ENCODE assay signal across 9 cellular contexts in the genomic region with DNA sequence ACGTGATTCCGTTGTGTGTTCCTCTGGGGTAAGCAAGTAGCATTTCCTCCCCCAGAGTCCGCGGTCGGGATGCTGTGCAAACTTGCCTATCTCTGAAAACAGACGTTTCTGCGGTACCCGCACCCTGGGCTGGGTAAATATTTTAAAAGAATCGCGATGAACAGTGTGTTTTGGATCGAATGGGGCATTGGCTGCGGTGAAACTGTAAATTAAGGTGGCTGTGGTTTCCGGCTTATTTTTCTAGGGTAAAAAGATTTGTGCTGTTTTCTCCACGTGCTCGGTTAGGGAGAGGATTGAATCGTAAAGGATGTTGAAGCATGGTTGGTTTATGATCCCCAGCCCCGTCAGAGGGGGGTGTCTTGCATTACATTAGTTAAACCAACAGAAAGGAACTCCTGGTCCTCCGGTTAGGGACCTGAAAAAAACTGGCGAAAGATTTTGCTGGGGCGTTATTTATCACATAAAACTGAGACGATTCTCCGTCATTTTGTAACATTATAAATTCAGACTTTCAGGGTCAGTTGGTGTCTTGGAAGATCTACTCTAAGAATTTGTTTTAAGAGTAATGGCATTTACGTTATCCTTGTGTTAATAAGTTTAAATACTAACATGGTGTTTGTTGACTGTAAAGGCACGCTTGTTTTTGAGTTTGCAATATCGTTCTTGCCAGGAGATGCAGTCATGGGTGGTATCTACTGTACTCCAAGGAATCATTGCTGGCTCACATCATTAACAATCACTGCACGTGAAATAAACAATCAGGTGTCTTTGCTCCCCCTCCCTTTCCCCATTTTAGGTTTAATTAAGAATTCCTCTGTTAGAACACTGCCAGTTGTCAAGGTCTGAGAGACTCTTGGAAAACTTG. TPM values are rescaled to one million over a fixed set of nuclear protein-coding genes. Genes with fewer than 3 reads are reported as not detected.
A peak's percentile ranks its signal among the peaks of the same experiment; 100 is the strongest.
DNase-seq lines count a peak whose midpoint lies in the region; ATAC-seq and TF ChIP-seq lines count a peak whose summit lies in the region.
"Had no signal": no experiment of that assay in that cellular context is flagged by ENCODE, and none has a peak within 500 bp of the region (broad histone marks: within the 10 kb centered on the region; RNA-seq: fewer than 3 reads in every experiment).

No MANE protein-coding gene starts in this region.

- H3K14ac ChIP-seq in H9 (ENCODE audit: insufficient read depth, low read length): no peak overlapping the region

- peak overlapping the region; percentile 66 for H3K4me3 Mint-ChIP-seq in CD4-positive, alpha-beta T cell
- H3K4me3 Mint-ChIP-seq in H9: peak overlapping the region; percentile 69 to 88
- H3K4me3 Mint-ChIP-seq in activated T-helper 17 cell treated with anti-CD3 and anti-CD28 coated beads, Interleukin-2, amount 50 U/mL, for 72 hours: peak overlapping the region; percentile 71
- peak overlapping the region; percentile 82 to 93 (median 89) for H3K4me3 Mint-ChIP-seq in immature natural killer cell

- H3K79me1 ChIP-seq in H9 (ENCODE audit: insufficient read depth, low read depth, low read length, poor library complexity, severe bottlenecking): no peaks in the 10 kb centered on the region

- H3K79me2 ChIP-seq in H9 (ENCODE audit: insufficient read depth, low read length): no peaks in the 10 kb centered on the region

- no peak overlapping the region for H3T11ph ChIP-seq in H9 (ENCODE audit: low read length)

- H3K27ac Mint-ChIP-seq in CD4-positive, alpha-beta T cell: no peak overlapping the region
- H3K27ac Mint-ChIP-seq in H9 (peak overlapping the region in 2 of 3 experiments; percentile 50 to 83; a peak in 3 of 7 replicates), immature natural killer cell (peak overlapping the region in 2 of 6 donors; percentile 2 to 66)
- H3K27ac Mint-ChIP-seq in activated T-helper 17 cell treated with anti-CD3 and anti-CD28 coated beads, Interleukin-2, amount 50 U/mL, for 72 hours: no peak overlapping the region

- no peaks in the 10 kb centered on the region for H3K9me3 Mint-ChIP-seq in CD4-positive, alpha-beta T cell
- peaks cover 0 to 3% of the 10 kb centered on the region in 2 experiments; a peak in 1 of 5 replicates for H3K9me3 Mint-ChIP-seq in H9
- H3K9me3 Mint-ChIP-seq in activated T-helper 17 cell treated with anti-CD3 and anti-CD28 coated beads, Interleukin-2, amount 50 U/mL, for 72 hours: no peaks in the 10 kb centered on the region
- H3K9me3 Mint-ChIP-seq in immature natural killer cell: peaks cover 0 to 7% (median 1%) of the 10 kb centered on the region in 6 donors

- ATAC-seq in CD4-positive, alpha-beta T cell (ENCODE audit: poor library complexity): peak; percentile 21
- ATAC-seq in activated T-helper 17 cell treated with anti-CD3 and anti-CD28 coated beads, Interleukin-2, amount 50 U/mL, for 72 hours (replicated peaks): no peak
- no peak for ATAC-seq in HG03457 (IDR thresholded peaks at IDR 0.05; ENCODE audit: unreplicated experiment)

- H3K4me1 Mint-ChIP-seq in CD4-positive, alpha-beta T cell (ENCODE audit: low read depth): peaks cover 15% of the 10 kb centered on the region
- peaks cover 47% of the 10 kb centered on the region in 2 experiments for H3K4me1 Mint-ChIP-seq in H9
- H3K4me1 Mint-ChIP-seq in activated T-helper 17 cell treated with anti-CD3 and anti-CD28 coated beads, Interleukin-2, amount 50 U/mL, for 72 hours: peaks cover 13% of the 10 kb centered on the region
- H3K4me1 Mint-ChIP-seq in immature natural killer cell: peaks cover 21 to 33% of the 10 kb centered on the region in 2 donors

- H2AFZ ChIP-seq in H9 (ENCODE audit: low read length): no peak overlapping the region

- H2AK5ac ChIP-seq in H9 (ENCODE audit: insufficient read length, low read length): no peak overlapping the region

- peaks cover 59% of the 10 kb centered on the region for H3K27me3 Mint-ChIP-seq in CD4-positive, alpha-beta T cell
- peaks cover 77% of the 10 kb centered on the region for H3K27me3 Mint-ChIP-seq in H9 (ENCODE audit: low read depth)
- peaks cover 44% of the 10 kb centered on the region for H3K27me3 Mint-ChIP-seq in activated T-helper 17 cell treated with anti-CD3 and anti-CD28 coated beads, Interleukin-2, amount 50 U/mL, for 72 hours
- H3K27me3 Mint-ChIP-seq in immature natural killer cell (ENCODE audit: low read depth in 3 of 3): peaks cover 8 to 14% (median 12%) of the 10 kb centered on the region in 3 donors

- peak overlapping the region; percentile 85 for H3K4me2 ChIP-seq in H9 (ENCODE audit: insufficient read depth, insufficient read length, low read length)

- no peaks in the 10 kb centered on the region for H3K36me3 ChIP-seq in tibial artery

- peaks cover 54% of the 10 kb centered on the region for H3K27me3 ChIP-seq in CD4-positive, alpha-beta T cell (ENCODE audit: control insufficient read depth, insufficient read depth, low read length)
- H3K27me3 ChIP-seq in H9 (ENCODE audit: insufficient read depth, low read length) (peaks cover 42% of the 10 kb centered on the region; the same call in 1 of the 2 replicates), tibial artery (peaks cover 0 to 15% of the 10 kb centered on the region in 2 donors)

- no peaks in the 10 kb centered on the region for H3K36me3 Mint-ChIP-seq in CD4-positive, alpha-beta T cell (ENCODE audit: low read depth)
- H3K36me3 Mint-ChIP-seq in H9 (ENCODE audit: insufficient read depth in 1 of 3, low read depth in 3 of 3) (no peaks in the 10 kb centered on the region; a peak in 1 of 7 replicates), immature natural killer cell (no peaks in the 10 kb centered on the region)
- H3K36me3 Mint-ChIP-seq in activated T-helper 17 cell treated with anti-CD3 and anti-CD28 coated beads, Interleukin-2, amount 50 U/mL, for 72 hours (ENCODE audit: low read depth): no peaks in the 10 kb centered on the region

- no peak overlapping the region for H2BK5ac ChIP-seq in H9 (ENCODE audit: insufficient read length, low read length)

- H4K8ac ChIP-seq in H9 (replicated peaks; ENCODE audit: insufficient read length, low read depth, low read length): no peak overlapping the region

- H3K18ac ChIP-seq in H9 (ENCODE audit: insufficient read length, low read depth, low read length): no peak overlapping the region

- no peak overlapping the region for H2BK120ac ChIP-seq in H9 (ENCODE audit: low read depth, low read length, poor library complexity, severe bottlenecking)

- H3K4me1 ChIP-seq in H9 (ENCODE audit: insufficient read depth, low read length) (no peaks in the 10 kb centered on the region), tibial artery (peaks cover 0 to 25% (median 13%) of the 10 kb centered on the region in 4 donors)

- no peaks in the 10 kb centered on the region for H4K20me1 ChIP-seq in H9 (ENCODE audit: control insufficient read depth, insufficient read depth, insufficient read length)

- no peak overlapping the region for H2BK20ac ChIP-seq in H9 (ENCODE audit: low read depth, low read length, poor library complexity, severe bottlenecking)

- no peak overlapping the region for H2BK15ac ChIP-seq in H9 (ENCODE audit: low read depth, low read length)

- POLR2A ChIA-PET in CD4-positive, alpha-beta T cell (lab: Charles Lee): no interaction called here

- no peak overlapping the region for H3K9ac ChIP-seq in H9 (ENCODE audit: extremely low read depth, insufficient read length, low read length)

- no peak overlapping the region for H4K91ac ChIP-seq in H9 (ENCODE audit: insufficient read length, low read depth, low read length)

- peak overlapping the region; percentile 55 to 66 for H3K4me3 ChIP-seq in tibial artery

- no peak overlapping the region for H3K4ac ChIP-seq in H9 (ENCODE audit: low read depth, low read length)

- no CpG with 5 or more reads among the region's 26 CpGs for WGBS in H9 (ENCODE audit: extremely low coverage, insufficient read length, low lambda C conversion rate)

- no peak for DNase-seq in CD4-positive, alpha-beta T cell
- DNase-seq in H9 (peak; percentile 32), immature natural killer cell (peak; percentile 18 to 35 (median 32)), tibial artery (no peak), NCI-H187 treated with DMSO at 0.1 percent for 48 hours (lab: John Stamatoyannopoulos, UW) (no peak), NCI-H2029 treated with DMSO at 0.1 percent for 48 hours (lab: John Stamatoyannopoulos, UW) (no peak)

- no peak overlapping the region for H3K27ac ChIP-seq in CD4-positive, alpha-beta T cell (ENCODE audit: low read depth, low read length)
- H3K27ac ChIP-seq in H9 (ENCODE audit: insufficient read length, low read depth, low read length): no peak overlapping the region
- H3K27ac ChIP-seq in tibial artery: no peak overlapping the region
- H3K27ac ChIP-seq: epithelial cell of prostate had no signal

- no peak overlapping the region for H2BK12ac ChIP-seq in H9 (ENCODE audit: insufficient read length, low read depth, low read length)

- no peak overlapping the region for H4K5ac ChIP-seq in H9 (ENCODE audit: insufficient read length, low read depth, low read length)

- TF ChIP-seq CTCF in CD4-positive, alpha-beta T cell (IDR thresholded peaks at IDR 0.05): no peak
- TF ChIP-seq CTCF in H9 (conservative IDR thresholded peaks at IDR 0.05) (no peak), tibial artery (IDR thresholded peaks at IDR 0.05) (no peak)

- intact Hi-C loops in CD4-positive, alpha-beta T cell (cut with DNase I, micrococcal nuclease): no loop called here
- intact Hi-C loops in tibial artery (cut with DNase I; ENCODE audit: low total_unique reads): no loop called here

- no peak overlapping the region for H3K56ac ChIP-seq in H9 (ENCODE audit: insufficient read length, low read depth, low read length)

- peaks cover 12% of the 10 kb centered on the region for H3K23me2 ChIP-seq in H9 (ENCODE audit: insufficient read length, low read depth, low read length, poor library complexity, severe bottlenecking)

- H3K9me3 ChIP-seq in CD4-positive, alpha-beta T cell (ENCODE audit: control insufficient read depth, low read length): no peaks in the 10 kb centered on the region
- no peaks in the 10 kb centered on the region for H3K9me3 ChIP-seq in H9 (ENCODE audit: control insufficient read depth, low read depth, low read length)
- H3K9me3 ChIP-seq in tibial artery: no peaks in the 10 kb centered on the region

- no peak overlapping the region for H3K23ac ChIP-seq in H9 (ENCODE audit: insufficient read length, low read depth, low read length)

- CTCF ChIA-PET in CD4-positive, alpha-beta T cell (lab: Charles Lee): no interaction called here

RNA-seq across cellular contexts. Expression of a gene that starts 1.4 kb away (rescaled TPM):
- not detected for total RNA-seq in CD4-positive, alpha-beta T cell
- total RNA-seq in H9 (2021): 2.7 and 3.8 TPM in 2 replicates
- not detected for total RNA-seq in activated T-helper 17 cell treated with anti-CD3 and anti-CD28 coated beads, Interleukin-2, amount 50 U/mL, for 72 hours
- polyA plus RNA-seq in immature natural killer cell: not detected

Comparison
In these comparisons a context has a peak if more than half of its experiments do, and no peak if none do; other contexts are left out.
1. DNase-seq: peak in H9 (single experiment) and immature natural killer cell (3 of 3); none in CD4-positive, alpha-beta T cell (0 of 10), tibial artery (0 of 2), NCI-H187 treated with DMSO at 0.1 percent for 48 hours (single experiment) and NCI-H2029 treated with DMSO at 0.1 percent for 48 hours (single experiment).
2. H3K27ac Mint-ChIP-seq: peak in H9 (2 of 3); none in CD4-positive, alpha-beta T cell (single experiment) and activated T-helper 17 cell treated with anti-CD3 and anti-CD28 coated beads, Interleukin-2, amount 50 U/mL, for 72 hours (single experiment).
3. Peak in every context shown above with its lines, with median percentiles within 50 percentile points of each other: H3K4me3 Mint-ChIP-seq.